Comparison of ENCODE assay signal across 1 cellular context in the genomic region with DNA sequence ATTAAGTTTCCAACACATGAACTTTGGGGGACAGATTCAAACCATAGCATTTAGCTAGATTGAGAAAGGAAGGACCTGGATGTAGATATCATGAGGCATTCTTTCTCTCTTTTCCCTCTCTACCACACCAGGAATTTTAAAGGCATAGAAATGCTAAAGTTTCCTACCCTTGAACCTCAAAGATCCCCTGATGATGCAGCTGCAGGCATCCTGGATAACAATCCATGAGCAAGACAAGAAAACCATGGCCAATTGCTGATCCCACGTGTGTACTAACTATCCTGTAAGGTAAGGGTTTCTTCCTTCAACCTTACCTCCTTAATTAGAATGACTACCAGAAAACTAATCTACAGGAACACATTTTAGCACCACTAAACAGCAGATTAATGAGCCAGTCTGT.
TF ChIP-seq lines count a peak whose summit lies in the region.

No MANE protein-coding gene starts in this region.

TF ChIP-seq in H1, 55 proteins besides CTCF, POLR2A, EP300 and RAD21:
- no peak for TF ChIP-seq RNF2 (IDR thresholded peaks at IDR 0.05; ENCODE audit: borderline replicate concordance, low read depth, low read length, missing control alignments, poor library complexity, severe bottlenecking)
- peak; percentile 47 for TF ChIP-seq ASH2L (IDR thresholded peaks at IDR 0.05; ENCODE audit: low read length)
- no peak for TF ChIP-seq TCF12 (IDR thresholded peaks at IDR 0.05; ENCODE audit: low read depth, low read length)
- TF ChIP-seq, protein P1, sequence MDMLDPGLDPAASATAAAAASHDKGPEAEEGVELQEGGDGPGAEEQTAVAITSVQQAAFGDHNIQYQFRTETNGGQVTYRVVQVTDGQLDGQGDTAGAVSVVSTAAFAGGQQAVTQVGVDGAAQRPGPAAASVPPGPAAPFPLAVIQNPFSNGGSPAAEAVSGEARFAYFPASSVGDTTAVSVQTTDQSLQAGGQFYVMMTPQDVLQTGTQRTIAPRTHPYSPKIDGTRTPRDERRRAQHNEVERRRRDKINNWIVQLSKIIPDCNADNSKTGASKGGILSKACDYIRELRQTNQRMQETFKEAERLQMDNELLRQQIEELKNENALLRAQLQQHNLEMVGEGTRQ (IDR thresholded peaks at IDR 0.05; ENCODE audit: low read length), result no peak
- no peak for TF ChIP-seq SP2 (IDR thresholded peaks at IDR 0.05; ENCODE audit: low read length)
